8 cellular contexts compared by ENCODE assay signal in genomic region chr2:136423516-136423996, GRCh38.
A peak's percentile ranks its signal among the peaks of the same experiment; 100 is the strongest.
DNase-seq lines count a peak whose midpoint lies in the region; ATAC-seq, FAIRE-seq and TF ChIP-seq lines count a peak whose summit lies in the region.

No MANE protein-coding gene starts in this region.

- H3K4me1 Mint-ChIP-seq in T-helper 17 cell, result peaks cover 13% of the 10 kb centered on the region

- peak; percentile 87 for FAIRE-seq in GM12891 (lab: Jason Lieb, UNC)

- TF ChIP-seq POLR2A in GM12891 (IDR thresholded peaks at IDR 0.05; ENCODE audit: low read depth, low read length), result no peak

- H3K4me3 Mint-ChIP-seq in T-helper 17 cell, result peak overlapping the region; percentile 90

- DNase-seq in GM12891 (ENCODE audit: insufficient read length, low spot score) (peak; percentile 65), NCI-H1105 (lab: John Stamatoyannopoulos, UW) (peak; percentile 78), T-helper 17 cell (peak; percentile 62 to 68 (median 62)), anterior cingulate cortex (lab: John Stamatoyannopoulos, UW) (peak in 50 of 58 donors; percentile 5 to 64 (median 24)), iPS DF 19.7 (ENCODE audit: low read depth, low spot score) (peak; percentile 52), skeletal muscle cell (ENCODE audit: low read depth) (peak; percentile 7), cortex of kidney (lab: John Stamatoyannopoulos, UW) (no peak)

- no peaks in the 10 kb centered on the region for H3K9me3 ChIP-seq in T-helper 17 cell (ENCODE audit: control insufficient read depth, low read length, poor library complexity, severe bottlenecking)

- H3K36me3 Mint-ChIP-seq in T-helper 17 cell (ENCODE audit: low read depth), result no peaks in the 10 kb centered on the region

- H3K27ac Mint-ChIP-seq in T-helper 17 cell, result peak overlapping the region; percentile 61

- H3K27me3 Mint-ChIP-seq in T-helper 17 cell, result peaks cover 63% of the 10 kb centered on the region

- ATAC-seq in HG02759 (IDR thresholded peaks at IDR 0.05; ENCODE audit: unreplicated experiment) (peak; percentile 99), T-helper 17 cell (peak; percentile 97)

- H3K4me3 ChIP-seq in skeletal muscle cell (ENCODE audit: low read depth, low read length), result peak overlapping the region; percentile 53

TF ChIP-seq in GM12891, 5 proteins besides CTCF, POLR2A, EP300 and RAD21:
- TF ChIP-seq POU2F2 (IDR thresholded peaks at IDR 0.05; ENCODE audit: low read depth, low read length) (peak; percentile 38; the same call in 1 of the 2 replicates), POLR2AphosphoS5 (IDR thresholded peaks at IDR 0.05; ENCODE audit: low read depth, low read length) (no peak), TAF1 (IDR thresholded peaks at IDR 0.05; ENCODE audit: low read depth, low read length) (no peak)
TF ChIP-seq in GM12891: peak in this region for 1.
